12 cellular contexts compared by ENCODE assay signal in genomic region chr9:106981396-106982287, GRCh38.
A peak's percentile ranks its signal among the peaks of the same experiment; 100 is the strongest.
DNase-seq lines count a peak whose midpoint lies in the region; ATAC-seq and TF ChIP-seq lines count a peak whose summit lies in the region.
"Had no signal": no experiment of that assay in that cellular context is flagged by ENCODE, and none has a peak within 500 bp of the region (broad histone marks: within the 10 kb centered on the region; RNA-seq: fewer than 3 reads in every experiment).

No MANE protein-coding gene starts in this region.

- POLR2A ChIA-PET in GM10248 (lab: Yijun Ruan, JAX), result no interaction called here

- intact Hi-C loops in uterus (cut with DNase I; ENCODE audit: low total_unique reads), result no loop called here

- H3K4me3 ChIP-seq in uterus, result no peak overlapping the region

- H3K4me1 ChIP-seq in uterus, result no peaks in the 10 kb centered on the region

- TF ChIP-seq CTCF in GM10248 (IDR thresholded peaks at IDR 0.05; ENCODE audit: control extremely low read depth, extremely low read depth, low read depth, missing control alignments) (no peak), uterus (IDR thresholded peaks at IDR 0.05) (no peak)

- H3K9me3 ChIP-seq in uterus, result no peaks in the 10 kb centered on the region

- no peak overlapping the region for H3K27ac ChIP-seq in uterus

- no peak for TF ChIP-seq POLR2A in uterus (IDR thresholded peaks at IDR 0.05)

- ATAC-seq in GM19395 (IDR thresholded peaks at IDR 0.05; ENCODE audit: unreplicated experiment), result peak; percentile 75
- peak; percentile 55 for ATAC-seq in HG02623 (IDR thresholded peaks at IDR 0.05; ENCODE audit: unreplicated experiment)
- ATAC-seq in HG03432 (IDR thresholded peaks at IDR 0.05; ENCODE audit: unreplicated experiment), result peak; percentile 79
- ATAC-seq: T-cell had no signal

- CTCF ChIA-PET in GM10248 (lab: Yijun Ruan, JAX), result interaction anchor here (0.9 to 1.2 kb wide), 2 partner anchors 16 to 25 kb away, joined by 3 read pairs; no protein-coding TSS in a partner anchor

- DNase-seq in GM10248 (ENCODE audit: extremely low spot score) (peak; percentile 7), uterus (no peak), NCI-H526 treated with DMSO at 0.1 percent for 48 hours (lab: John Stamatoyannopoulos, UW) (no peak), AG08396 (ENCODE audit: low spot score) (no peak)
- DNase-seq in stimulated activated naive CD4-positive, alpha-beta T cell treated with Interleukin-2 at 50 U/mL for 16 hours (lab: John Stamatoyannopoulos, UW), result no peak
- DNase-seq: activated CD4-positive, alpha-beta memory T cell treated with anti-CD3 and anti-CD28 coated beads, Interleukin-2, amount 10 ng/mL, durations not matched to agents 7 days and 5 days; NCI-H82; nucleus accumbens; T-cell had no signal

- H3K36me3 ChIP-seq in uterus, result no peaks in the 10 kb centered on the region

- H3K27me3 ChIP-seq in uterus, result no peaks in the 10 kb centered on the region
